25 cellular contexts compared by ENCODE assay signal in genomic region chr18:61852496-61852895, GRCh38. TPM values are rescaled to one million over a fixed set of nuclear protein-coding genes. Genes with fewer than 3 reads are reported as not detected.
DNase-seq lines count a peak whose midpoint lies in the region; ATAC-seq and TF ChIP-seq lines count a peak whose summit lies in the region.
"Had no signal": no experiment of that assay in that cellular context is flagged by ENCODE, and none has a peak within 500 bp of the region (broad histone marks: within the 10 kb centered on the region; RNA-seq: fewer than 3 reads in every experiment).

No MANE protein-coding gene starts in this region.

- no peaks in the 10 kb centered on the region for H3K4me1 ChIP-seq in PC-3 (ENCODE audit: insufficient read depth, low read length)
- H3K4me1 ChIP-seq in skeletal muscle satellite cell (ENCODE audit: control insufficient read depth, insufficient read depth, low read length), result peaks cover 25% of the 10 kb centered on the region
- H3K4me1 ChIP-seq in neuronal stem cell (ENCODE audit: control insufficient read depth in 2 of 2, insufficient read depth in 1 of 2, low read depth in 1 of 2, low read length in 2 of 2), result peaks cover 4 to 5% of the 10 kb centered on the region in 2 donors

- no peak overlapping the region for H3K4me3 ChIP-seq in PC-3 (ENCODE audit: low read length)
- H3K4me3 ChIP-seq in coronary artery, result no peak overlapping the region
- H3K4me3 ChIP-seq in skeletal muscle satellite cell (ENCODE audit: low read length), result no peak overlapping the region
- H3K4me3 ChIP-seq in neuronal stem cell (ENCODE audit: low read length in 2 of 2), result no peak overlapping the region
- H3K4me3 ChIP-seq: K562 had no signal

- no peak overlapping the region for H4K8ac ChIP-seq in neuronal stem cell (ENCODE audit: low read depth, low read length)

- H4K20me1 ChIP-seq in PC-3 (ENCODE audit: low read length), result no peaks in the 10 kb centered on the region

- peak; percentile 13 for DNase-seq in ELR (ENCODE audit: low read depth)
- DNase-seq in PC-3, result peak; percentile 38
- DNase-seq in coronary artery (ENCODE audit: low spot score), result no peak
- DNase-seq in neuronal stem cell (ENCODE audit: low spot score), result no peak
- DNase-seq: activated CD4-positive, alpha-beta T cell treated with anti-CD3 and anti-CD28 coated beads, Interleukin-2, amount 10 ng/mL, durations not matched to agents 24 days and 14 days; activated effector memory CD4-positive, alpha-beta T cell treated with anti-CD3 and anti-CD28 coated beads, Interleukin-2, amount 50 U/mL, for 16 hours; activated naive CD8-positive, alpha-beta T cell treated with anti-CD3 and anti-CD28 coated beads for 36 hours; activated T-cell treated with anti-CD3 and anti-CD28 coated beads, Interleukin-2, amount 50 U/mL, for 1 hour; cerebellar nuclear complex; NCI-H1417 treated with DMSO at 0.1 percent for 48 hours; NCI-H345; NCI-H82; nephron progenitor cell; right cardiac atrium; stimulated activated CD4-positive, alpha-beta T cell treated with anti-CD3 and anti-CD28 coated beads, Interleukin-12 subunit alpha, Interleukin-12 subunit beta, amount 100 ng/mL, for 4 hours; stimulated activated CD4-positive, alpha-beta T cell treated with anti-CD3 and anti-CD28 coated beads, Interleukin-4, amount 100 ng/mL, for 24 hours; SW 1271; T1000; WERI-Rb-1 had no signal

- no peak overlapping the region for H2BK12ac ChIP-seq in neuronal stem cell (ENCODE audit: low read length)

- H3K79me2 ChIP-seq in PC-3 (ENCODE audit: low read length), result no peaks in the 10 kb centered on the region

- H3K9ac ChIP-seq in PC-3 (ENCODE audit: low read length), result no peak overlapping the region
- H3K9ac ChIP-seq in skeletal muscle satellite cell (ENCODE audit: low read depth, low read length), result peak overlapping the region; percentile 13
- no peak overlapping the region for H3K9ac ChIP-seq in neuronal stem cell (ENCODE audit: low read depth, low read length, poor library complexity)
- H3K9ac ChIP-seq: parathyroid adenoma had no signal

- no CpG with 5 or more reads among the region's 1 CpG for WGBS in neuronal stem cell (ENCODE audit: extremely low coverage in 2 of 2, insufficient read length in 2 of 2, insufficient replicate concordance in 1 of 2), 2 donors

- TF ChIP-seq CTCF in PC-3 (conservative IDR thresholded peaks at IDR 0.05; ENCODE audit: low read depth, low read length) (no peak), coronary artery (IDR thresholded peaks at IDR 0.05) (no peak)

- CTCF ChIA-PET in PC-3 (lab: Charles Lee), result interaction anchor here (0.7 kb wide), 1 partner anchor 297 kb away, joined by 3 read pairs; no protein-coding TSS in a partner anchor

- POLR2A ChIA-PET in PC-3 (lab: Charles Lee; ENCODE audit: unreplicated experiment), result no interaction called here

- no peaks in the 10 kb centered on the region for H3K27me3 ChIP-seq in PC-3 (ENCODE audit: low read length)
- H3K27me3 ChIP-seq in skeletal muscle satellite cell (ENCODE audit: control insufficient read depth, insufficient read depth, low read length), result no peaks in the 10 kb centered on the region
- no peaks in the 10 kb centered on the region for H3K27me3 ChIP-seq in neuronal stem cell (ENCODE audit: control insufficient read depth in 3 of 3, insufficient read depth in 3 of 3, low read depth in 1 of 3, low read length in 3 of 3)

- no peak overlapping the region for H2AK5ac ChIP-seq in neuronal stem cell (ENCODE audit: low read depth, low read length)

- H3K9me3 ChIP-seq in PC-3 (ENCODE audit: low read length), result no peaks in the 10 kb centered on the region
- no peaks in the 10 kb centered on the region for H3K9me3 ChIP-seq in skeletal muscle satellite cell (replicated peaks; ENCODE audit: low read length)
- no peaks in the 10 kb centered on the region for H3K9me3 ChIP-seq in neuronal stem cell (replicated peaks in 1 of 2; ENCODE audit: control insufficient read depth in 2 of 2, insufficient read depth in 1 of 2, low read depth in 1 of 2, low read length in 2 of 2)

- ATAC-seq in PC-3 (no peak), HG03571 (IDR thresholded peaks at IDR 0.05; ENCODE audit: unreplicated experiment) (no peak), GM21390 (IDR thresholded peaks at IDR 0.05; ENCODE audit: unreplicated experiment) (no peak)
- ATAC-seq: K562; right cardiac atrium; stimulated activated effector memory CD8-positive, alpha-beta T cell treated with anti-CD3 and anti-CD28 coated beads, Interleukin-12 subunit alpha, Interleukin-12 subunit beta, amount 100 ng/mL, for 72 hours had no signal

- H3K4ac ChIP-seq in neuronal stem cell (ENCODE audit: low read length), result no peak overlapping the region

- no peaks in the 10 kb centered on the region for H3K36me3 ChIP-seq in PC-3 (ENCODE audit: low read depth, low read length)
- H3K36me3 ChIP-seq in skeletal muscle satellite cell (ENCODE audit: insufficient read depth, low read length), result no peaks in the 10 kb centered on the region
- H3K36me3 ChIP-seq in neuronal stem cell (replicated peaks in 1 of 2; ENCODE audit: control insufficient read depth in 2 of 2, insufficient read depth in 2 of 2, low read length in 2 of 2), result no peaks in the 10 kb centered on the region
- H3K36me3 ChIP-seq: WERI-Rb-1 had no signal

- no peak overlapping the region for H2BK120ac ChIP-seq in neuronal stem cell (ENCODE audit: low read depth, low read length)

- H3K18ac ChIP-seq in neuronal stem cell (ENCODE audit: low read length), result no peak overlapping the region

- no peak overlapping the region for H3K14ac ChIP-seq in neuronal stem cell (ENCODE audit: low read length)

- H2BK15ac ChIP-seq in neuronal stem cell (ENCODE audit: low read length), result no peak overlapping the region

- no TSS peak for BruUV-seq in PC-3 (replicated peaks; lab: Mats Ljungman, UMichigan)

- H3K4me2 ChIP-seq in PC-3 (ENCODE audit: low read length), result no peak overlapping the region
- no peak overlapping the region for H3K4me2 ChIP-seq in skeletal muscle satellite cell (ENCODE audit: low read length)
- no peak overlapping the region for H3K4me2 ChIP-seq in neuronal stem cell (ENCODE audit: insufficient read depth, low read length, poor library complexity, severe bottlenecking)

- H3K9me2 ChIP-seq in PC-3 (replicated peaks; ENCODE audit: low read length), result no peaks in the 10 kb centered on the region

- no peaks in the 10 kb centered on the region for H3F3A ChIP-seq in PC-3 (ENCODE audit: low read length, unreplicated experiment)

- no peak overlapping the region for H3K23ac ChIP-seq in neuronal stem cell (ENCODE audit: low read depth, low read length, poor library complexity)

- H3K27ac ChIP-seq in PC-3 (ENCODE audit: low read length) (no peak overlapping the region), coronary artery (peak overlapping the region; percentile 57 to 66), neuronal stem cell (replicated peaks; ENCODE audit: low read length) (no peak overlapping the region)
- H3K27ac ChIP-seq: parathyroid adenoma, WERI-Rb-1 had no signal

- H3K79me1 ChIP-seq in neuronal stem cell (ENCODE audit: low read depth, low read length), result peaks cover 2% of the 10 kb centered on the region

- intact Hi-C loops in PC-3 (cut with micrococcal nuclease), result no loop called here

- no peak overlapping the region for H4K91ac ChIP-seq in neuronal stem cell (ENCODE audit: low read depth, low read length, poor library complexity)

- H2BK5ac ChIP-seq in neuronal stem cell (ENCODE audit: low read length), result no peak overlapping the region

- no peak overlapping the region for H2AFZ ChIP-seq in PC-3 (ENCODE audit: low read length)
- H2AFZ ChIP-seq in neuronal stem cell (ENCODE audit: low read length), result no peak overlapping the region
- H2AFZ ChIP-seq: parathyroid adenoma had no signal

RNA-seq across cellular contexts. Expression of gene RNF152, which starts 40.3 kb away (rescaled TPM):
- total RNA-seq in PC-3 (2014; rRNA removed), result 2.0 and 2.8 TPM in 2 replicates
- 0.87 and 3.0 TPM in 2 replicates for total RNA-seq in skeletal muscle satellite cell (2012; rRNA removed)
- 4.4 TPM for polyA plus RNA-seq in neuronal stem cell (2013, experiment 1 of 2)
- polyA plus RNA-seq in neuronal stem cell (2013, experiment 2 of 2), result 3.8 TPM

Comparison
In these comparisons a context has a peak if more than half of its experiments do, and no peak if none do; other contexts are left out.
1. DNase-seq: peak in ELR (single experiment) and PC-3 (single experiment); none in coronary artery (single experiment) and neuronal stem cell (single experiment).
2. H3K27ac ChIP-seq: peak in coronary artery (2 of 2); none in PC-3 (single experiment) and neuronal stem cell (single experiment).